1 cellular context compared by ENCODE assay signal in the genomic region with DNA sequence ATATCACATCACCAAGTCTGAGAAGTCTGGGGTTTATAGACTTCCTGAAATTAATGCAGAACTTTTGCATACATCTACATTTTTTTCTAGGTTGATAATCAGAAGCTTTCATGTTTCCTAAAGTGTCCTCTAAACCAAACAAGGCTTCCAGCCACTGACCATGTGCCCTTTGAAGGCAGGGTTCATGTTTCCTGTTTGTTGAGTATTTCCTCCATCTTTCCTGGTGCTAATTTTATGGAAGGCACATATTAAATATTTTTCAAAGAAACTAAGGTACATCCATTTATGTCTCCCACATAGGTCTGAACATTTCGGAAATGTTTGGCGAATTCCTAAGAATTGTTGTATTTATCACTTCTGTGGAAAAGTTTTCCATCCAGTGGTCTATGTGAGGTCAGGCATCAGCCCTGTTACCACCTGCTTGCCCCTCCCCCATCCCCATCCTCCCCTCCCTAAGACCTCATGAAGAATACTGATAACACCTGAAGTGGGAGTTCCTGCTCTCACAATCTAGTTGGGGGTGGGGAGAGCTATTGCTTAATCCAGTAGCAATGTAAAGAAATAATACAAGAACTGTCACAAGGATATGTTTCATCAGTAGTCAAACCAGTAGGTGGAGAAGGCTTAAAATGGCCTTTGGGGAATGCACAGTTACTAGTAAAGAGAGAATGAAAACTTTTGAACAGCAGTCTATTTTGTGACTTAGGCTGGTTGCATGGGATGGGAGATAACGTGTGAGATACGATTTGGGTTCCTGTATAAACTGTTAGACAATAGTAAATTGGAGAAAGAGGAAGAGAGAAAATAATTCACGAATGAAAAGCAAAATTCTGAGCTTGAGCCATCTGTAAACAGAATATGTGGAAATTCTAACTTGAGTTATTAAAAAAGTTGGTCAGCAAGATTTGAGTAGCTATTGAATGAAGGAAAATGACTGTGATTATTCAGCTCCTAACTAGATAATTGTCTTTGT.
TF ChIP-seq lines count a peak whose summit lies in the region.

No MANE protein-coding gene starts in this region.

TF ChIP-seq in GM23338, 12 proteins besides CTCF, POLR2A, EP300 and RAD21 (continued from another document):
- TF ChIP-seq POLR2AphosphoS5 (IDR thresholded peaks at IDR 0.05; ENCODE audit: low read depth): no peak
- TF ChIP-seq ZNF331 (CRISPR knock-in tag; IDR thresholded peaks at IDR 0.05; ENCODE audit: low read depth): no peak
- no peak for TF ChIP-seq NANOG (IDR thresholded peaks at IDR 0.05; ENCODE audit: borderline replicate concordance)
- no peak for TF ChIP-seq STAT1 (IDR thresholded peaks at IDR 0.05; ENCODE audit: unreplicated experiment)
- no peak for TF ChIP-seq ZNF462 (CRISPR knock-in tag; IDR thresholded peaks at IDR 0.05)
- TF ChIP-seq JUNB (IDR thresholded peaks at IDR 0.05; ENCODE audit: unreplicated experiment): no peak
- TF ChIP-seq CREB1 (CRISPR knock-in tag; IDR thresholded peaks at IDR 0.05; ENCODE audit: low read depth): no peak
- TF ChIP-seq ZNF114 (CRISPR knock-in tag; IDR thresholded peaks at IDR 0.05): no peak
- TF ChIP-seq EZH2phosphoT487 (IDR thresholded peaks at IDR 0.05; ENCODE audit: unreplicated experiment): no peak
